2 cellular contexts compared by ENCODE assay signal in genomic region chr22:40651563-40652501, GRCh38.
TF ChIP-seq lines count a peak whose summit lies in the region.

No MANE protein-coding gene starts in this region.

TF ChIP-seq in IMR-90, 13 proteins besides CTCF, POLR2A, EP300 and RAD21:
- TF ChIP-seq CHD1 (IDR thresholded peaks at IDR 0.05; ENCODE audit: low read depth, low read length) = no peak
- peak; percentile 96 for TF ChIP-seq FOS (IDR thresholded peaks at IDR 0.05; ENCODE audit: low read depth, low read length)
- 0 out of 2 replicates have a peak, but pooled peaks have one; percentile 42 for TF ChIP-seq MAFK (IDR thresholded peaks at IDR 0.05; ENCODE audit: low read depth, low read length)
- peak; percentile 80 for TF ChIP-seq BHLHE40 (IDR thresholded peaks at IDR 0.05; ENCODE audit: low read depth, low read length)
- TF ChIP-seq CEBPB (IDR thresholded peaks at IDR 0.05; ENCODE audit: low read depth, low read length) = 0 out of 2 replicates have a peak, but pooled peaks have one; percentile 1
- peak; percentile 86 for TF ChIP-seq NFE2L2 (IDR thresholded peaks at IDR 0.05; ENCODE audit: low read depth, low read length)
- TF ChIP-seq ELK1 (IDR thresholded peaks at IDR 0.05; ENCODE audit: borderline replicate concordance, low read depth, low read length) = no peak
- TF ChIP-seq SMC3 (IDR thresholded peaks at IDR 0.05; ENCODE audit: low read depth, low read length) = no peak
- peak; percentile 28; the same call in 1 of the 2 replicates for TF ChIP-seq MAZ (IDR thresholded peaks at IDR 0.05; ENCODE audit: borderline replicate concordance, low read depth, low read length)
- peak; percentile 56; the same call in 1 of the 2 replicates for TF ChIP-seq MXI1 (IDR thresholded peaks at IDR 0.05; ENCODE audit: borderline replicate concordance, low read depth, low read length)
- peak; percentile 99 for TF ChIP-seq USF2 (IDR thresholded peaks at IDR 0.05; ENCODE audit: low read depth, low read length)

TF ChIP-seq in endothelial cell of umbilical vein, 7 proteins besides CTCF, POLR2A, EP300 and RAD21:
- peak; percentile 97 for TF ChIP-seq MAX (IDR thresholded peaks at IDR 0.05; ENCODE audit: insufficient read depth, insufficient read length)
- TF ChIP-seq GATA2 (IDR thresholded peaks at IDR 0.05; ENCODE audit: insufficient read depth, insufficient read length, low read depth, low read length) = no peak
- TF ChIP-seq MYC (IDR thresholded peaks at IDR 0.05; ENCODE audit: low read depth, low read length) = no peak
- peak; percentile 87 for TF ChIP-seq FOS (IDR thresholded peaks at IDR 0.05; ENCODE audit: borderline replicate concordance, insufficient read depth, low read length)
- TF ChIP-seq JUN (IDR thresholded peaks at IDR 0.05; ENCODE audit: borderline replicate concordance, insufficient read depth, insufficient read length, low read depth) = peak; percentile 32
- no peak for TF ChIP-seq EZH2 (IDR thresholded peaks at IDR 0.05; ENCODE audit: borderline replicate concordance, low read depth, low read length, severe bottlenecking)
- TF ChIP-seq POLR2AphosphoS5 (IDR thresholded peaks at IDR 0.05; ENCODE audit: insufficient read depth, low read depth, low read length) = peak; percentile 88
TF ChIP-seq in endothelial cell of umbilical vein: peak in this region for 4.
